9 cellular contexts compared by ENCODE assay signal in genomic region chr15:57505949-57506391, GRCh38.
DNase-seq lines count a peak whose midpoint lies in the region; ATAC-seq and TF ChIP-seq lines count a peak whose summit lies in the region.
"Had no signal": no experiment of that assay in that cellular context is flagged by ENCODE, and none has a peak within 500 bp of the region (broad histone marks: within the 10 kb centered on the region; RNA-seq: fewer than 3 reads in every experiment).

No MANE protein-coding gene starts in this region.

- TF ChIP-seq CTCF in coronary artery (IDR thresholded peaks at IDR 0.05) = no peak
- TF ChIP-seq CTCF in lower lobe of right lung (IDR thresholded peaks at IDR 0.05) = no peak
- TF ChIP-seq CTCF in upper lobe of right lung (IDR thresholded peaks at IDR 0.05) = no peak

- H3K4me1 ChIP-seq in lower lobe of right lung = peaks cover 55% of the 10 kb centered on the region
- H3K4me1 ChIP-seq in upper lobe of right lung = peaks cover 28% of the 10 kb centered on the region

- H3K36me3 ChIP-seq in lower lobe of right lung (no peaks in the 10 kb centered on the region), upper lobe of right lung (no peaks in the 10 kb centered on the region)

- peak; percentile 89 to 92 for ATAC-seq in lower lobe of right lung
- peak; percentile 85 for ATAC-seq in upper lobe of right lung
- no peak for ATAC-seq in GM21447 (IDR thresholded peaks at IDR 0.05; ENCODE audit: unreplicated experiment)
- ATAC-seq in HG02642 (IDR thresholded peaks at IDR 0.05; ENCODE audit: poor library complexity, unreplicated experiment) = no peak

- DNase-seq in NCI-H2196 (lab: John Stamatoyannopoulos, UW; ENCODE audit: unreplicated experiment) (peak; percentile 16), NCI-H2196 treated with DMSO at 0.1 percent for 48 hours (lab: John Stamatoyannopoulos, UW; ENCODE audit: unreplicated experiment) (no peak), coronary artery (ENCODE audit: low spot score) (peak; percentile 85), lower lobe of right lung (peak; percentile 80), upper lobe of right lung (peak; percentile 77), posterior vena cava (ENCODE audit: low spot score) (no peak)
- DNase-seq: stimulated activated CD4-positive, alpha-beta T cell treated with anti-CD3 and anti-CD28 coated beads, Interleukin-4, amount 100 ng/mL, for 1 hour had no signal

- H3K27ac ChIP-seq in coronary artery (peak overlapping the region; percentile 68 to 79), lower lobe of right lung (peak overlapping the region; percentile 84), upper lobe of right lung (peak overlapping the region; percentile 78)

- H3K4me3 ChIP-seq in coronary artery (no peak overlapping the region), lower lobe of right lung (no peak overlapping the region), upper lobe of right lung (no peak overlapping the region)

- intact Hi-C loops in lower lobe of right lung (cut with DNase I) (no loop called here), upper lobe of right lung (cut with DNase I) (no loop called here), posterior vena cava (cut with DNase I) (no loop called here)

- H3K27me3 ChIP-seq in lower lobe of right lung (ENCODE audit: low read depth) (no peaks in the 10 kb centered on the region), upper lobe of right lung (no peaks in the 10 kb centered on the region)

- no peaks in the 10 kb centered on the region for H3K9me3 ChIP-seq in lower lobe of right lung
- H3K9me3 ChIP-seq in upper lobe of right lung = no peaks in the 10 kb centered on the region

Comparison
In these comparisons a context has a peak if more than half of its experiments do, and no peak if none do; other contexts are left out.
1. DNase-seq: peak in NCI-H2196 (single experiment), coronary artery (single experiment), lower lobe of right lung (single experiment) and upper lobe of right lung (single experiment); none in NCI-H2196 treated with DMSO at 0.1 percent for 48 hours (single experiment) and posterior vena cava (single experiment).
2. ATAC-seq: peak in lower lobe of right lung (2 of 2) and upper lobe of right lung (single experiment); none in GM21447 (single experiment) and HG02642 (single experiment).
3. Peak in every context shown above with its lines, with median percentiles within 50 percentile points of each other: H3K27ac ChIP-seq.